19 cellular contexts compared by ENCODE assay signal in the genomic region with DNA sequence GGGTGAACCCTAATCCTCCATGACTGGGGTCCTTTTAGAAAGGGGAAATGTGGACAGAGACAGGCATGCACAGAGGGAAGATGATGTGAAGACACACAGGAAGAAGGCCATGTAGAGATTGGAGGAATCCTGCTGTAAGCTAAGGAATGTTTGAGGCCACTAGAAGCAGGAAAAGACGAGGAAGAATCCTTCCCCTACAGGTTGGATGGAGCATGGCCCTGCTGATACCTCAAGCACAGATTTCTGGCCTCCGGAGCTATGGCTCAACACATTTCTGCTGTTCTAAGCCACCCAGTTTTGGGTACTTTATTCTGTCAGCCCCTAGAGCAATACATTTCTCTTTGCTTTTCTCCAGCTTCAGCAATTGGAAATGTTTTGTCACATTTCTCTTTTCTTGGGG.
DNase-seq lines count a peak whose midpoint lies in the region; ATAC-seq, FAIRE-seq and TF ChIP-seq lines count a peak whose summit lies in the region.
"Had no signal": no experiment of that assay in that cellular context is flagged by ENCODE, and none has a peak within 500 bp of the region (broad histone marks: within the 10 kb centered on the region; RNA-seq: fewer than 3 reads in every experiment).

No MANE protein-coding gene starts in this region.

- peak overlapping the region in 1 of 2 experiments; percentile 68 for H3K4ac ChIP-seq in mesenchymal stem cell (ENCODE audit: low read depth in 1 of 2, low read length in 2 of 2)

- CTCF ChIA-PET in BJ (lab: Yijun Ruan, JAX) (interaction anchor here (0.6 kb wide), 1 partner anchor 784 kb away, joined by 3 read pairs; no protein-coding TSS in a partner anchor), MCF 10A (lab: Yijun Ruan, JAX) (no interaction called here)

- H2AFZ ChIP-seq in mesenchymal stem cell (ENCODE audit: low read depth, low read length), result no peak overlapping the region

- peak overlapping the region in 1 of 2 experiments; percentile 95 for H2BK12ac ChIP-seq in mesenchymal stem cell (ENCODE audit: low read length in 2 of 2)

- H3K27me3 ChIP-seq in BJ (ENCODE audit: control insufficient read depth, insufficient read depth, low read length) (peaks cover 7% of the 10 kb centered on the region; the same call in 1 of the 2 replicates), bronchial epithelial cell (ENCODE audit: control insufficient read depth, insufficient read depth, low read length) (peaks cover 2% of the 10 kb centered on the region), mesenchymal stem cell (ENCODE audit: control insufficient read depth in 1 of 2, insufficient read depth in 1 of 2, low read length in 2 of 2) (peaks cover 0 to 67% of the 10 kb centered on the region in 2 experiments)
- H3K27me3 ChIP-seq: BE2C, Peyer's patch had no signal

- no peaks in the 10 kb centered on the region for H3K36me3 Mint-ChIP-seq in stimulated activated naive B cell treated with anti-CD40 and anti-IgM and Interleukin-4, amounts not matched to agents 10 μg/mL and 1 μg/mL and 100 μg/mL, for 72 hours
- H3K36me3 Mint-ChIP-seq in MCF 10A (ENCODE audit: insufficient read depth, unreplicated experiment), result no peaks in the 10 kb centered on the region
- H3K36me3 Mint-ChIP-seq: CD8-positive, alpha-beta T cell had no signal

- no peak overlapping the region for H2BK120ac ChIP-seq in mesenchymal stem cell (ENCODE audit: low read depth, low read length)

- H2AK5ac ChIP-seq in mesenchymal stem cell (ENCODE audit: low read length, severe bottlenecking), result peak overlapping the region; percentile 6

- H3K18ac ChIP-seq in mesenchymal stem cell (ENCODE audit: low read depth in 1 of 2, low read length in 2 of 2), result peak overlapping the region in 1 of 2 experiments; percentile 74

- H3K4me1 Mint-ChIP-seq in stimulated activated naive B cell treated with anti-CD40 and anti-IgM and Interleukin-4, amounts not matched to agents 10 μg/mL and 1 μg/mL and 100 μg/mL, for 72 hours, result no peaks in the 10 kb centered on the region
- H3K4me1 Mint-ChIP-seq in MCF 10A (ENCODE audit: insufficient read depth, unreplicated experiment), result peaks cover 8% of the 10 kb centered on the region

- H3K27me3 Mint-ChIP-seq in stimulated activated naive B cell treated with anti-CD40 and anti-IgM and Interleukin-4, amounts not matched to agents 10 μg/mL and 1 μg/mL and 100 μg/mL, for 72 hours, result peaks cover 9 to 16% of the 10 kb centered on the region in 2 donors
- peaks cover 21% of the 10 kb centered on the region for H3K27me3 Mint-ChIP-seq in MCF 10A (ENCODE audit: insufficient read depth, unreplicated experiment)

- no TSS peak for BruUV-seq in MCF 10A (replicated peaks; lab: Mats Ljungman, UMichigan)

- ATAC-seq in stimulated activated naive B cell treated with anti-CD40 and anti-IgM and Interleukin-4, amounts not matched to agents 10 μg/mL and 1 μg/mL and 100 μg/mL, for 72 hours (replicated peaks), result no peak
- ATAC-seq in GM18517 (IDR thresholded peaks at IDR 0.05; ENCODE audit: unreplicated experiment), result no peak
- ATAC-seq: CD8-positive, alpha-beta T cell; HepG2 had no signal

- peaks cover 0 to 5% of the 10 kb centered on the region in 2 donors for H3K9me3 Mint-ChIP-seq in stimulated activated naive B cell treated with anti-CD40 and anti-IgM and Interleukin-4, amounts not matched to agents 10 μg/mL and 1 μg/mL and 100 μg/mL, for 72 hours
- no peaks in the 10 kb centered on the region for H3K9me3 Mint-ChIP-seq in MCF 10A (ENCODE audit: unreplicated experiment)

- peaks cover 11% of the 10 kb centered on the region for H3K4me1 ChIP-seq in mesenchymal stem cell (ENCODE audit: control insufficient read depth, insufficient read depth, low read depth, low read length)
- H3K4me1 ChIP-seq: BE2C, Peyer's patch had no signal

- intact Hi-C loops in MCF 10A (cut with micrococcal nuclease), result no loop called here

- WGBS in mesenchymal stem cell, result 66% methylated on average over 2 of the region's 2 CpGs

- peak overlapping the region; percentile 81 for H4K8ac ChIP-seq in mesenchymal stem cell (ENCODE audit: low read length)

- TF ChIP-seq CTCF in BJ (IDR thresholded peaks at IDR 0.05; ENCODE audit: insufficient read depth, low read depth, low read length) (0 out of 2 replicates have a peak, but pooled peaks have one; percentile 17), bronchial epithelial cell (IDR thresholded peaks at IDR 0.05; ENCODE audit: insufficient read depth, low read length, severe bottlenecking) (peak; percentile 6), MCF 10A (IDR thresholded peaks at IDR 0.05; ENCODE audit: unreplicated experiment) (no peak)

- H3K9me3 ChIP-seq in mesenchymal stem cell (ENCODE audit: control insufficient read depth, low read length), result no peaks in the 10 kb centered on the region
- H3K9me3 ChIP-seq: BE2C, Peyer's patch had no signal

- DNase-seq in BJ (ENCODE audit: low read depth) (no peak), bronchial epithelial cell (ENCODE audit: low read depth) (no peak), mesenchymal stem cell (no peak), MCF 10A (ENCODE audit: unreplicated experiment) (no peak)
- DNase-seq in stimulated activated naive B cell treated with anti-CD40 and anti-IgM and Interleukin-4, amounts not matched to agents 10 μg/mL and 1 μg/mL and 100 μg/mL, for 72 hours, result no peak
- DNase-seq in activated CD4-positive, alpha-beta T cell treated with anti-CD3 and anti-CD28 coated beads for 4 hours, result no peak
- DNase-seq: BE2C; CD8-positive, alpha-beta T cell; DMS79 treated with DMSO at 0.1 percent for 48 hours; MM.1S; NCI-H1105; NCI-H187; NCI-H446 treated with DMSO at 0.1 percent for 48 hours; Peyer's patch; SHP77 had no signal

- no peak overlapping the region for H3K4me3 Mint-ChIP-seq in stimulated activated naive B cell treated with anti-CD40 and anti-IgM and Interleukin-4, amounts not matched to agents 10 μg/mL and 1 μg/mL and 100 μg/mL, for 72 hours
- H3K4me3 Mint-ChIP-seq in MCF 10A (ENCODE audit: unreplicated experiment), result no peak overlapping the region
- H3K4me3 Mint-ChIP-seq: CD8-positive, alpha-beta T cell had no signal

- no peak overlapping the region for H3K4me2 ChIP-seq in mesenchymal stem cell (ENCODE audit: low read length, poor library complexity, severe bottlenecking)

- H3K27ac Mint-ChIP-seq in stimulated activated naive B cell treated with anti-CD40 and anti-IgM and Interleukin-4, amounts not matched to agents 10 μg/mL and 1 μg/mL and 100 μg/mL, for 72 hours, result peak overlapping the region; percentile 7
- H3K27ac Mint-ChIP-seq in MCF 10A (ENCODE audit: low read depth, unreplicated experiment), result no peak overlapping the region
- H3K27ac Mint-ChIP-seq: CD8-positive, alpha-beta T cell had no signal

- no peak overlapping the region for H3K9ac ChIP-seq in mesenchymal stem cell (ENCODE audit: low read length)

- H3K36me3 ChIP-seq in BJ (ENCODE audit: control insufficient read depth, insufficient read depth, low read length) (no peaks in the 10 kb centered on the region), bronchial epithelial cell (ENCODE audit: control insufficient read depth, insufficient read depth, low read length) (no peaks in the 10 kb centered on the region), mesenchymal stem cell (ENCODE audit: control insufficient read depth in 1 of 2, insufficient read depth in 2 of 2, low read depth in 1 of 2, low read length in 2 of 2) (no peaks in the 10 kb centered on the region)
- H3K36me3 ChIP-seq: BE2C, Peyer's patch had no signal

- no peak overlapping the region for H3K4me3 ChIP-seq in BJ (ENCODE audit: low read depth, low read length)
- no peak overlapping the region for H3K4me3 ChIP-seq in bronchial epithelial cell (ENCODE audit: low read depth, low read length)
- no peak overlapping the region for H3K4me3 ChIP-seq in mesenchymal stem cell (ENCODE audit: insufficient read depth in 1 of 2, low read depth in 1 of 2, low read length in 2 of 2)
- H3K4me3 ChIP-seq: Peyer's patch had no signal

- POLR2A ChIA-PET in BJ (lab: Charles Lee), result no interaction called here
- POLR2A ChIA-PET in MCF 10A (lab: Yijun Ruan, JAX), result no interaction called here

- FAIRE-seq in bronchial epithelial cell (lab: Jason Lieb, UNC), result peak; percentile 62
- FAIRE-seq: D721Med, H54, HepG2 had no signal

- no peak overlapping the region for H3K23ac ChIP-seq in mesenchymal stem cell (ENCODE audit: low read length in 2 of 2)

- H3K27ac ChIP-seq in mesenchymal stem cell (ENCODE audit: low read length, poor library complexity, severe bottlenecking), result no peak overlapping the region
- H3K27ac ChIP-seq: Peyer's patch had no signal

- H4K91ac ChIP-seq in mesenchymal stem cell (ENCODE audit: low read length), result no peak overlapping the region

- H2BK15ac ChIP-seq in mesenchymal stem cell (ENCODE audit: low read depth, poor library complexity, severe bottlenecking), result no peak overlapping the region

- H2BK5ac ChIP-seq in mesenchymal stem cell (ENCODE audit: low read depth, low read length, poor library complexity, severe bottlenecking), result no peak overlapping the region

- no peak overlapping the region for H3K14ac ChIP-seq in mesenchymal stem cell (ENCODE audit: low read length in 2 of 2)

- H3K79me1 ChIP-seq in mesenchymal stem cell (replicated peaks; ENCODE audit: low read length, poor library complexity, severe bottlenecking), result no peaks in the 10 kb centered on the region
